In the genomic region with DNA sequence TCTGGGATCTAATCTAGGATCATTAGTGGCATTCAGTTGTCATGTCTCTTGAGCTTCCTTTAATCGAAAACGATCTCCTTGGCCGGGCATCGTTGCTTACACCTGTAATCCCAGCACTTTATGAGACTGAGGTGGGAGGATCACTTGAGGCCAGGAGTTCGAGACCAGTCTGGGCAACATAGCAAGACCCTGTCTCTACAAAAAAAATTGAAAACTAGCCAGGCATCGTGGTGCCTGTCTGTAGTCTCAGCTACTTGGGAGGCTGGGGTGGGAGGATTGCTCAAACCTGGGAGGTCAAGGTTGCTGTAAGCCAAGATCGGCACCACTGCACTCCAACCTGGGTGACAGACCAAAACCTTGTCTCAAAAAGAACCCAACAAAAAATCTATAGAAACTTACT, we compare ENCODE assay signal across 1 cellular context.
TF ChIP-seq lines count a peak whose summit lies in the region.

No MANE protein-coding gene starts in this region.

TF ChIP-seq in endothelial cell of umbilical vein, 7 proteins besides CTCF, POLR2A, EP300 and RAD21:
- TF ChIP-seq POLR2AphosphoS5 (IDR thresholded peaks at IDR 0.05; ENCODE audit: insufficient read depth, low read depth, low read length), result no peak
- no peak for TF ChIP-seq JUN (IDR thresholded peaks at IDR 0.05; ENCODE audit: borderline replicate concordance, insufficient read depth, insufficient read length, low read depth)
- TF ChIP-seq FOS (IDR thresholded peaks at IDR 0.05; ENCODE audit: borderline replicate concordance, insufficient read depth, low read length), result no peak
- no peak for TF ChIP-seq GATA2 (IDR thresholded peaks at IDR 0.05; ENCODE audit: insufficient read depth, insufficient read length, low read depth, low read length)
- TF ChIP-seq MYC (IDR thresholded peaks at IDR 0.05; ENCODE audit: low read depth, low read length), result no peak
- TF ChIP-seq EZH2 (IDR thresholded peaks at IDR 0.05; ENCODE audit: borderline replicate concordance, low read depth, low read length, severe bottlenecking), result no peak
- TF ChIP-seq, protein P1, sequence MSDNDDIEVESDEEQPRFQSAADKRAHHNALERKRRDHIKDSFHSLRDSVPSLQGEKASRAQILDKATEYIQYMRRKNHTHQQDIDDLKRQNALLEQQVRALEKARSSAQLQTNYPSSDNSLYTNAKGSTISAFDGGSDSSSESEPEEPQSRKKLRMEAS (IDR thresholded peaks at IDR 0.05; ENCODE audit: insufficient read depth, insufficient read length), result no peak
